ENCODE assay signal across 8 cellular contexts in genomic region chr21:44874497-44875331, GRCh38. TPM values are rescaled to one million over a fixed set of nuclear protein-coding genes. Genes with fewer than 3 reads are reported as not detected.
DNase-seq lines count a peak whose midpoint lies in the region; ATAC-seq and TF ChIP-seq lines count a peak whose summit lies in the region.

No MANE protein-coding gene starts in this region.

- CTCF ChIA-PET in activated CD4-positive, alpha-beta T cell treated with anti-CD3 and anti-CD28 coated beads, Interleukin-2, amount 10 ng/mL, durations not matched to agents 7 days and 5 days (lab: Charles Lee): interaction anchor here (1.0 to 3.5 kb wide), 6 partner anchors 9 to 82 kb away, joined by 3 to 10 read pairs (median 6); partner anchors contain the start of gene UBE2G2

- no peak for ATAC-seq in HG03469 (IDR thresholded peaks at IDR 0.05; ENCODE audit: unreplicated experiment)

- H3K36me3 ChIP-seq in esophagus muscularis mucosa (no peaks in the 10 kb centered on the region), urinary bladder (ENCODE audit: insufficient read depth) (no peaks in the 10 kb centered on the region)

- H3K4me3 ChIP-seq in GM12875 (ENCODE audit: low read depth, low read length): peak overlapping the region; percentile 75
- peak overlapping the region; percentile 84 to 99 (median 96) for H3K4me3 ChIP-seq in esophagus muscularis mucosa
- H3K4me3 ChIP-seq in urinary bladder (ENCODE audit: low read depth, low read length): peak overlapping the region; percentile 84

- H3K27ac ChIP-seq in esophagus muscularis mucosa (replicated peaks in 1 of 4) (peak overlapping the region; percentile 96 to 98 (median 97)), urinary bladder (ENCODE audit: low read depth) (peak overlapping the region; percentile 76)

- H3K4me3 Mint-ChIP-seq in activated CD4-positive, alpha-beta T cell treated with anti-CD3 and anti-CD28 coated beads, Interleukin-2, amount 10 ng/mL, durations not matched to agents 7 days and 5 days: peak overlapping the region; percentile 87

- peak overlapping the region; percentile 94 for H3K27ac Mint-ChIP-seq in activated CD4-positive, alpha-beta T cell treated with anti-CD3 and anti-CD28 coated beads, Interleukin-2, amount 10 ng/mL, durations not matched to agents 7 days and 5 days

- H3K27me3 Mint-ChIP-seq in activated CD4-positive, alpha-beta T cell treated with anti-CD3 and anti-CD28 coated beads, Interleukin-2, amount 10 ng/mL, durations not matched to agents 7 days and 5 days: peaks cover 3% of the 10 kb centered on the region

- intact Hi-C loops in esophagus muscularis mucosa (cut with DNase I): loop anchor here (2.0 to 5.0 kb wide), 2 partner anchors 57 to 74 kb away; partner anchors contain the start of genes SUMO3 and UBE2G2

- 9% methylated on average over 29 of the region's 49 CpGs for WGBS in esophagus muscularis mucosa
- 18% methylated on average over 49 of the region's 49 CpGs for WGBS in urinary bladder

- H3K9me3 Mint-ChIP-seq in activated CD4-positive, alpha-beta T cell treated with anti-CD3 and anti-CD28 coated beads, Interleukin-2, amount 10 ng/mL, durations not matched to agents 7 days and 5 days: no peaks in the 10 kb centered on the region

- TF ChIP-seq CTCF in GM12875 (IDR thresholded peaks at IDR 0.05; ENCODE audit: borderline replicate concordance, insufficient read depth, low read depth, low read length): no peak
- TF ChIP-seq CTCF in esophagus muscularis mucosa (IDR thresholded peaks at IDR 0.05): no peak

- H3K9me3 ChIP-seq in esophagus muscularis mucosa: no peaks in the 10 kb centered on the region

- peak in 51 of 76 experiments; percentile 20 to 90 (median 49) for DNase-seq in HUDEP-2 (lab: John Stamatoyannopoulos, UW; ENCODE audit: unreplicated experiment in 76 of 76)
- peak; percentile 39 for DNase-seq in activated CD4-positive, alpha-beta T cell treated with anti-CD3 and anti-CD28 coated beads, Interleukin-2, amount 10 ng/mL, durations not matched to agents 7 days and 5 days
- DNase-seq in esophagus muscularis mucosa (ENCODE audit: extremely low spot score): no peak
- DNase-seq in myocyte (ENCODE audit: low read depth): peak; percentile 40
- DNase-seq in activated gamma-delta T cell (lab: John Stamatoyannopoulos, UW): no peak

- no peak for TF ChIP-seq POLR2A in esophagus muscularis mucosa (IDR thresholded peaks at IDR 0.05; ENCODE audit: low read depth)

- no peaks in the 10 kb centered on the region for H3K27me3 ChIP-seq in esophagus muscularis mucosa

- no peak for TF ChIP-seq EP300 in esophagus muscularis mucosa (IDR thresholded peaks at IDR 0.05)

- H3K36me3 Mint-ChIP-seq in activated CD4-positive, alpha-beta T cell treated with anti-CD3 and anti-CD28 coated beads, Interleukin-2, amount 10 ng/mL, durations not matched to agents 7 days and 5 days (ENCODE audit: low read depth): peaks cover 3% of the 10 kb centered on the region

- peaks cover 39 to 55% (median 49%) of the 10 kb centered on the region in 4 donors for H3K4me1 ChIP-seq in esophagus muscularis mucosa
- peaks cover 2% of the 10 kb centered on the region for H3K4me1 ChIP-seq in urinary bladder (ENCODE audit: insufficient read depth)

- peaks cover 50% of the 10 kb centered on the region for H3K4me1 Mint-ChIP-seq in activated CD4-positive, alpha-beta T cell treated with anti-CD3 and anti-CD28 coated beads, Interleukin-2, amount 10 ng/mL, durations not matched to agents 7 days and 5 days

- POLR2A ChIA-PET in activated CD4-positive, alpha-beta T cell treated with anti-CD3 and anti-CD28 coated beads, Interleukin-2, amount 10 ng/mL, durations not matched to agents 7 days and 5 days (lab: Charles Lee): interaction anchor here (0.7 to 1.1 kb wide), 3 partner anchors 44 to 162 kb away, joined by 3 to 6 read pairs (median 5); no protein-coding TSS in a partner anchor

RNA-seq across cellular contexts. Expression of gene PTTG1IP, which starts 1.2 kb away (rescaled TPM):
- total RNA-seq in activated CD4-positive, alpha-beta T cell treated with anti-CD3 and anti-CD28 coated beads, Interleukin-2, amount 10 ng/mL, durations not matched to agents 7 days and 5 days: 10 to 100 TPM; 70.2 to 79.9 TPM
- 100 to 1,000 TPM; 222 to 382 (median 302) TPM for total RNA-seq in esophagus muscularis mucosa
- 207 and 246 TPM in 2 replicates for total RNA-seq in myocyte
- polyA plus RNA-seq in myocyte (2012): 370 TPM
- 154 TPM for total RNA-seq in urinary bladder
- polyA plus RNA-seq in urinary bladder: 233 TPM

RNA-seq across cellular contexts. Expression of gene ITGB2, which starts 46.0 kb away (rescaled TPM):
- 100 to 1,000 TPM; 439 to 500 TPM for total RNA-seq in activated CD4-positive, alpha-beta T cell treated with anti-CD3 and anti-CD28 coated beads, Interleukin-2, amount 10 ng/mL, durations not matched to agents 7 days and 5 days
- total RNA-seq in esophagus muscularis mucosa (100 to 1,000 TPM in 1 of 4 donors, 10 to 100 TPM in 3; 33.2 to 110 (median 44.0) TPM), myocyte (2.2 and 3.2 TPM in 2 replicates), urinary bladder (20.8 TPM)
- 19.1 TPM for polyA plus RNA-seq in myocyte (2012)
- 39.9 TPM for polyA plus RNA-seq in urinary bladder

RNA-seq across cellular contexts. Expression of gene SUMO3, which starts 56.9 kb away (rescaled TPM):
- total RNA-seq in activated CD4-positive, alpha-beta T cell treated with anti-CD3 and anti-CD28 coated beads, Interleukin-2, amount 10 ng/mL, durations not matched to agents 7 days and 5 days: 10 to 100 TPM; 91.1 to 97.9 TPM
- total RNA-seq in esophagus muscularis mucosa: 10 to 100 TPM; 46.1 to 52.2 (median 48.6) TPM
- 78.6 and 79.5 TPM in 2 replicates for total RNA-seq in myocyte
- polyA plus RNA-seq in myocyte (2012): 123 TPM
- 33.7 TPM for total RNA-seq in urinary bladder
- polyA plus RNA-seq in urinary bladder: 84.2 TPM

Comparison
In these comparisons a context has a peak if more than half of its experiments do, and no peak if none do; other contexts are left out.
1. DNase-seq: peak in HUDEP-2 (51 of 76), activated CD4-positive, alpha-beta T cell treated with anti-CD3 and anti-CD28 coated beads, Interleukin-2, amount 10 ng/mL, durations not matched to agents 7 days and 5 days (single experiment) and myocyte (single experiment); none in esophagus muscularis mucosa (single experiment) and activated gamma-delta T cell (single experiment).
2. Peak in every context shown above with its lines, with median percentiles within 50 percentile points of each other: H3K4me3 ChIP-seq.